ENCODE assay signal across 8 cellular contexts in the genomic region with DNA sequence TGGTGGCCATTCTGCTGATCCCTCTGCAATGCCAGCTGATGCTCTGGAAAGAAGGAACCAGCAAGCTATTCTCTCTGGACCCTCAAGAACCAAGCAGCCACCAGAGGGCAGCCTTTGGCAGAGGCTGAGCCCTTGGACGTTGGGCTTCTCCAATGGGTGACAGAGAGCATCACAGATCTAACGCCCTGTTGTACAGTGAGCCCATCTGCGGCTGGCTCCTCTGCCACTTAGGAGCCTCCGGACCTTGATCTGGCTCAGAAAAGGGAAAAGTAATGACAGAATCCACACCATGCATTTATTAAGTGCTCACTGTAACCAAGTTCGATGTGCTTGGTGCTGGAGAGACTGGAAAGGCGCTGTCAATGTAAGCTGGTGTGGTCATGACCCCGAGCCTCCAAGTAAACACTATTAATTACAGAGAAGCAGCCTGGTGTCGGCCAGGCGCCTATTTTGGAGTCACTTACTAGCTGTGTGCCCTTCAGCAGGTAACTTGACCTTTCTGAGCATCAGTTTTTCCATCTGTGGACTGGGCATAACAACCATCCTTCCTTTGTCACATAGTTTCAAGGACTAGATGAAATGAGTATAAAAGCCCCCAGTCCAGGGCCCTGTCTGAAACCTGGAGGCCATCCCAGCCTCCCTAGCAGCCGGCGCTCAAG. TPM values are rescaled to one million over a fixed set of nuclear protein-coding genes. Genes with fewer than 3 reads are reported as not detected.
A peak's percentile ranks its signal among the peaks of the same experiment; 100 is the strongest.
DNase-seq lines count a peak whose midpoint lies in the region; ATAC-seq, FAIRE-seq and TF ChIP-seq lines count a peak whose summit lies in the region.

No MANE protein-coding gene starts in this region.

- H3K4me2 ChIP-seq in OCI-LY1 (ENCODE audit: low read length) = no peak overlapping the region

- H3K9me3 Mint-ChIP-seq in Caco-2 (ENCODE audit: unreplicated experiment) = no peaks in the 10 kb centered on the region
- H3K9me3 Mint-ChIP-seq in activated CD8-positive, alpha-beta memory T cell treated with anti-CD3 and anti-CD28 coated beads, Interleukin-2, amount 10 ng/mL, durations not matched to agents 7 days and 5 days (ENCODE audit: low read depth) = no peaks in the 10 kb centered on the region

- peaks cover 28% of the 10 kb centered on the region for H3K36me3 Mint-ChIP-seq in Caco-2 (ENCODE audit: insufficient read depth, unreplicated experiment)
- peaks cover 35% of the 10 kb centered on the region for H3K36me3 Mint-ChIP-seq in activated CD8-positive, alpha-beta memory T cell treated with anti-CD3 and anti-CD28 coated beads, Interleukin-2, amount 10 ng/mL, durations not matched to agents 7 days and 5 days

- no peak overlapping the region for H3K27ac ChIP-seq in OCI-LY1 (ENCODE audit: low read depth, low read length, poor library complexity, severe bottlenecking)

- no peaks in the 10 kb centered on the region for H3K79me2 ChIP-seq in OCI-LY1 (ENCODE audit: insufficient read depth, low read length)

- H3F3A ChIP-seq in OCI-LY1 (ENCODE audit: insufficient read depth, low read length) = no peaks in the 10 kb centered on the region

- POLR2A ChIA-PET in Caco-2 (lab: Charles Lee) = no interaction called here

- BruUV-seq in Caco-2 (replicated peaks; lab: Mats Ljungman, UMichigan) = no TSS peak

- H3K4me3 ChIP-seq in Caco-2 (ENCODE audit: low read depth, low read length) (no peak overlapping the region), OCI-LY1 (ENCODE audit: low read depth, low read length, poor library complexity, severe bottlenecking) (no peak overlapping the region)
- no peak overlapping the region for H3K4me3 ChIP-seq in Jurkat, Clone E6-1 (ENCODE audit: low read length)

- H3K4me1 ChIP-seq in Caco-2 (peaks cover 25% of the 10 kb centered on the region), OCI-LY1 (ENCODE audit: insufficient read depth, low read length, severe bottlenecking) (peaks cover 9% of the 10 kb centered on the region)

- peak; percentile 79 for ATAC-seq in activated CD8-positive, alpha-beta memory T cell treated with anti-CD3 and anti-CD28 coated beads, Interleukin-2, amount 10 ng/mL, durations not matched to agents 7 days and 5 days
- no peak for ATAC-seq in GM19452 (IDR thresholded peaks at IDR 0.05; ENCODE audit: unreplicated experiment)

- peaks cover 13% of the 10 kb centered on the region for H3K4me1 Mint-ChIP-seq in Caco-2 (ENCODE audit: low read depth, unreplicated experiment)
- peaks cover 27% of the 10 kb centered on the region for H3K4me1 Mint-ChIP-seq in activated CD8-positive, alpha-beta memory T cell treated with anti-CD3 and anti-CD28 coated beads, Interleukin-2, amount 10 ng/mL, durations not matched to agents 7 days and 5 days

- H3K9ac ChIP-seq in OCI-LY1 (ENCODE audit: low read length) = no peak overlapping the region

- no peaks in the 10 kb centered on the region for H4K20me1 ChIP-seq in OCI-LY1 (ENCODE audit: insufficient read depth, low read length)

- DNase-seq in Caco-2 = peak; percentile 83 to 89
- DNase-seq in Jurkat, Clone E6-1 (ENCODE audit: low read depth, low spot score) = peak; percentile 63
- peak; percentile 87 for DNase-seq in activated CD8-positive, alpha-beta memory T cell treated with anti-CD3 and anti-CD28 coated beads, Interleukin-2, amount 10 ng/mL, durations not matched to agents 7 days and 5 days
- DNase-seq in midbrain (lab: John Stamatoyannopoulos, UW) = peak; percentile 93
- DNase-seq in stimulated activated CD8-positive, alpha-beta memory T cell treated with anti-CD3 and anti-CD28 coated beads, Interleukin-4, amount 100 ng/mL, for 4 hours (ENCODE audit: low read depth in 2 of 2, low spot score in 1 of 2) = peak; percentile 60 to 83

- H3K27me3 ChIP-seq in Caco-2 (replicated peaks; ENCODE audit: control insufficient read depth, insufficient read depth, low read length) (no peaks in the 10 kb centered on the region), OCI-LY1 (ENCODE audit: insufficient read depth, low read length) (no peaks in the 10 kb centered on the region)

- TF ChIP-seq CTCF in Caco-2 (IDR thresholded peaks at IDR 0.05; ENCODE audit: insufficient read depth in 1 of 2, low read depth in 1 of 2, low read length in 1 of 2, severe bottlenecking in 1 of 2, unreplicated experiment in 1 of 2) = peak; percentile 61 to 83
- TF ChIP-seq CTCF in OCI-LY1 (IDR thresholded peaks at IDR 0.05; ENCODE audit: low read length) = peak; percentile 90

- H3K36me3 ChIP-seq in Caco-2 (ENCODE audit: control insufficient read depth, insufficient read depth, low read length) (peaks cover 4% of the 10 kb centered on the region; the same call in 1 of the 2 replicates), OCI-LY1 (ENCODE audit: insufficient read depth, low read length) (peaks cover 13% of the 10 kb centered on the region; the same call in 1 of the 2 replicates)

- H2AFZ ChIP-seq in OCI-LY1 (ENCODE audit: low read length) = no peak overlapping the region

- H3K27ac Mint-ChIP-seq in Caco-2 (ENCODE audit: unreplicated experiment) = no peak overlapping the region
- H3K27ac Mint-ChIP-seq in activated CD8-positive, alpha-beta memory T cell treated with anti-CD3 and anti-CD28 coated beads, Interleukin-2, amount 10 ng/mL, durations not matched to agents 7 days and 5 days = no peak overlapping the region

- no peak overlapping the region for H3K4me3 Mint-ChIP-seq in Caco-2 (ENCODE audit: unreplicated experiment)
- no peak overlapping the region for H3K4me3 Mint-ChIP-seq in activated CD8-positive, alpha-beta memory T cell treated with anti-CD3 and anti-CD28 coated beads, Interleukin-2, amount 10 ng/mL, durations not matched to agents 7 days and 5 days

- no peaks in the 10 kb centered on the region for H3K27me3 Mint-ChIP-seq in Caco-2 (ENCODE audit: insufficient read depth, unreplicated experiment)
- H3K27me3 Mint-ChIP-seq in activated CD8-positive, alpha-beta memory T cell treated with anti-CD3 and anti-CD28 coated beads, Interleukin-2, amount 10 ng/mL, durations not matched to agents 7 days and 5 days = no peaks in the 10 kb centered on the region

- peak; percentile 31 for FAIRE-seq in endometrium (lab: Jason Lieb, UNC)

- intact Hi-C loops in Caco-2 (cut with micrococcal nuclease; ENCODE audit: unreplicated experiment) = loop anchor here (1.0 to 10.0 kb wide), 5 partner anchors 15 to 279 kb away; no protein-coding TSS in a partner anchor

- no peaks in the 10 kb centered on the region for H3K9me2 ChIP-seq in OCI-LY1 (ENCODE audit: low read depth, low read length)

- CTCF ChIA-PET in Caco-2 (lab: Charles Lee) = interaction anchor here (0.6 to 3.2 kb wide), 16 partner anchors 12 to 115 kb away, joined by 3 to 49 read pairs (median 6); no protein-coding TSS in a partner anchor
- CTCF ChIA-PET in activated CD8-positive, alpha-beta memory T cell treated with anti-CD3 and anti-CD28 coated beads, Interleukin-2, amount 10 ng/mL, durations not matched to agents 7 days and 5 days (lab: Charles Lee) = interaction anchor here (0.6 to 10.0 kb wide), 26 partner anchors 10 to 234 kb away, joined by 3 to 158 read pairs (median 4); no protein-coding TSS in a partner anchor

- H3K9me3 ChIP-seq in Caco-2 (no peaks in the 10 kb centered on the region), OCI-LY1 (ENCODE audit: low read length) (no peaks in the 10 kb centered on the region)

RNA-seq across cellular contexts. Expression of a gene that starts 34.9 kb away (rescaled TPM):
- 49.6 and 50.2 TPM in 2 replicates for total RNA-seq in Caco-2 (2022)
- 27.9 TPM for polyA plus RNA-seq in Jurkat, Clone E6-1 (2012; ENCODE audit: insufficient read depth, insufficient read length)
- total RNA-seq in activated CD8-positive, alpha-beta memory T cell treated with anti-CD3 and anti-CD28 coated beads, Interleukin-2, amount 10 ng/mL, durations not matched to agents 7 days and 5 days = 10 to 100 TPM; 46.6 to 87.5 TPM
